ENCODE assay signal across 20 cellular contexts in genomic region chr2:10877691-10878111, GRCh38. TPM values are rescaled to one million over a fixed set of nuclear protein-coding genes. Genes with fewer than 3 reads are reported as not detected.
DNase-seq lines count a peak whose midpoint lies in the region; ATAC-seq and TF ChIP-seq lines count a peak whose summit lies in the region.
"Had no signal": no experiment of that assay in that cellular context is flagged by ENCODE, and none has a peak within 500 bp of the region (broad histone marks: within the 10 kb centered on the region; RNA-seq: fewer than 3 reads in every experiment).

No MANE protein-coding gene starts in this region.

- H3K4me1 ChIP-seq in left ventricle myocardium inferior, result peaks cover 58% of the 10 kb centered on the region
- H3K4me1 ChIP-seq in effector memory CD4-positive, alpha-beta T cell (ENCODE audit: control insufficient read depth, insufficient read depth, low read length, poor library complexity, severe bottlenecking), result no peaks in the 10 kb centered on the region
- H3K4me1 ChIP-seq: ascending aorta, SJSA1, thyroid gland had no signal

- no peak for DNase-seq in left ventricle myocardium inferior
- no peak for DNase-seq in Right ventricle myocardium superior
- DNase-seq in amniotic epithelial cell (ENCODE audit: low read depth), result peak; percentile 7
- peak; percentile 29 for DNase-seq in iris pigment epithelial cell (ENCODE audit: low read depth)
- no peak for DNase-seq in effector memory CD4-positive, alpha-beta T cell
- no peak for DNase-seq in DMS153 treated with DMSO at 0.1 percent for 48 hours (lab: John Stamatoyannopoulos, UW; ENCODE audit: unreplicated experiment)
- DNase-seq: activated CD4-positive, alpha-beta T cell treated with anti-CD3 and anti-CD28 coated beads for 48 hours; activated naive CD4-positive, alpha-beta T cell treated with Interleukin-2 at 50 U/mL for 16 hours; CD8-positive, alpha-beta memory T cell; cortex of kidney; NCI-H1694 treated with DMSO at 0.1 percent for 48 hours; NCI-H510A treated with DMSO at 0.1 percent for 48 hours; psoas muscle; T-helper 9 cell; thyroid gland had no signal

- ATAC-seq in Right ventricle myocardium superior (ENCODE audit: poor library complexity) (no peak), GM18861 (IDR thresholded peaks at IDR 0.05; ENCODE audit: unreplicated experiment) (no peak), HG03280 (IDR thresholded peaks at IDR 0.05; ENCODE audit: unreplicated experiment) (no peak)
- ATAC-seq: psoas muscle; stimulated activated memory B cell treated with anti-CD40 and anti-IgM and Interleukin-4, amounts not matched to agents 10 μg/mL and 1 μg/mL and 100 μg/mL, for 72 hours had no signal

- H3K27me3 ChIP-seq in left ventricle myocardium inferior (ENCODE audit: low read depth), result no peaks in the 10 kb centered on the region
- no peaks in the 10 kb centered on the region for H3K27me3 ChIP-seq in effector memory CD4-positive, alpha-beta T cell (replicated peaks; ENCODE audit: control insufficient read depth, insufficient read depth, low read length, poor library complexity, severe bottlenecking)
- H3K27me3 ChIP-seq: ascending aorta, thyroid gland had no signal

- peaks cover 3% of the 10 kb centered on the region for H3K36me3 ChIP-seq in left ventricle myocardium inferior
- H3K36me3 ChIP-seq in effector memory CD4-positive, alpha-beta T cell (ENCODE audit: control insufficient read depth, insufficient read depth, low read length), result no peaks in the 10 kb centered on the region
- H3K36me3 ChIP-seq: ascending aorta, SJSA1, thyroid gland had no signal

- intact Hi-C loops in left ventricle myocardium inferior (cut with micrococcal nuclease) (no loop called here), Right ventricle myocardium superior (cut with DNase I) (no loop called here)

- no peaks in the 10 kb centered on the region for H3K9me3 ChIP-seq in left ventricle myocardium inferior (replicated peaks)
- H3K9me3 ChIP-seq in effector memory CD4-positive, alpha-beta T cell (ENCODE audit: control insufficient read depth, low read length), result no peaks in the 10 kb centered on the region
- H3K9me3 ChIP-seq: ascending aorta, psoas muscle, SJSA1, thyroid gland had no signal

- H3K4me3 ChIP-seq in left ventricle myocardium inferior, result no peak overlapping the region
- H3K4me3 ChIP-seq in effector memory CD4-positive, alpha-beta T cell (ENCODE audit: insufficient read depth, low read depth, low read length, poor library complexity, severe bottlenecking), result no peak overlapping the region
- H3K4me3 ChIP-seq: ascending aorta, psoas muscle, SJSA1, thyroid gland had no signal

- no peak for TF ChIP-seq CTCF in left ventricle myocardium inferior (IDR thresholded peaks at IDR 0.05; ENCODE audit: borderline replicate concordance)

- H3K27ac ChIP-seq in left ventricle myocardium inferior (replicated peaks), result peak overlapping the region; percentile 25
- no peak overlapping the region for H3K27ac ChIP-seq in effector memory CD4-positive, alpha-beta T cell (ENCODE audit: insufficient read depth, low read length, poor library complexity, severe bottlenecking)
- H3K27ac ChIP-seq: ascending aorta, psoas muscle, SJSA1, thyroid gland had no signal

RNA-seq across cellular contexts. Expression of gene KCNF1, which starts 34.0 kb away (rescaled TPM):
- total RNA-seq in left ventricle myocardium inferior (0.30 TPM), Right ventricle myocardium superior (not detected)
- total RNA-seq: ascending aorta; CD8-positive, alpha-beta memory T cell; psoas muscle; thyroid gland had no signal

Comparison
In these comparisons a context has a peak if more than half of its experiments do, and no peak if none do; other contexts are left out.
1. DNase-seq: peak in amniotic epithelial cell (single experiment) and iris pigment epithelial cell (single experiment); none in left ventricle myocardium inferior (single experiment), Right ventricle myocardium superior (single experiment), effector memory CD4-positive, alpha-beta T cell (0 of 3) and DMS153 treated with DMSO at 0.1 percent for 48 hours (single experiment).